38 cellular contexts compared by ENCODE assay signal in the genomic region with DNA sequence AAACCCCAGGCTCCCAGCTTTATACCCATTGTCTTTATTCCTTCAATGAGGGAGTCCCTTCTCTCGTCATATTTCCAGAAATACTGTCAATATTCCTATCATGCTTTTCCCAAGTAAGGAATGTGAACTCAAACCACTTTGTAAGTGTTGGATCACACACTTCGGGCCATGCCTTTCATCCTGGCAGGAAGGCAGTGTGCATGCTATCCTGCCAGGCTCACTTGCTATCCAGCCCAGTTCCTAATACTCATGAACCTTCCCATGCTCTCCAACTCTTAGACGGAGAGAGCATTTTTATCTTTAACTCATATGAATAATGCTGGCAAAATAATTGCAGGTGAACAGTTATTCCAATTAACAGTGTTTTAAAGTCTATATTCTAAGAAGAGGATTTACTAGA.
"Had no signal": no experiment of that assay in that cellular context is flagged by ENCODE, and none has a peak within 500 bp of the region (broad histone marks: within the 10 kb centered on the region; RNA-seq: fewer than 3 reads in every experiment).

No MANE protein-coding gene starts in this region.

- H3K27ac Mint-ChIP-seq: activated naive CD4-positive, alpha-beta T cell treated with anti-CD3 and anti-CD28 coated beads for 36 hours; activated naive CD4-positive, alpha-beta T cell treated with anti-CD3 and anti-CD28 coated beads, Interleukin-2, amount 10 ng/mL, durations not matched to agents 7 days and 5 days; activated naive CD4-positive, alpha-beta T cell treated with anti-CD3 and anti-CD28 coated beads, Interleukin-2, amount 50 U/mL, for 24 hours; activated naive CD4-positive, alpha-beta T cell treated with anti-CD3 and anti-CD28 coated beads, Interleukin-2, amount 50 U/mL, for 72 hours; activated naive CD8-positive, alpha-beta T cell; activated naive CD8-positive, alpha-beta T cell treated with anti-CD3 and anti-CD28 coated beads for 36 hours; activated naive CD8-positive, alpha-beta T cell treated with anti-CD3 and anti-CD28 coated beads, Interleukin-2, amount 10 ng/mL, durations not matched to agents 7 days and 5 days; activated naive CD8-positive, alpha-beta T cell treated with anti-CD3 and anti-CD28 coated beads, Interleukin-2, amount 50 U/mL, for 24 hours; activated T-cell treated with anti-CD3 and anti-CD28 coated beads, Interleukin-2, amount 50 U/mL, for 24 hours; activated T-cell treated with anti-CD3 and anti-CD28 coated beads, Interleukin-2, amount 50 U/mL, for 72 hours; activated T-helper 1 cell treated with anti-CD3 and anti-CD28 coated beads, Interleukin-12 subunit alpha, Interleukin-12 subunit beta, Interleukin-2, Interleukin-4 antibody, amounts not matched to agents 30 ng/mL and 10 ng/mL and 1 ng/mL, durations not matched to agents 14 hours and 24 hours and 36 hours; activated T-helper 17 cell treated with anti-CD3 and anti-CD28 coated beads, Interleukin-2, amount 50 U/mL, for 72 hours; activated T-helper 2 cell treated with anti-CD3 and anti-CD28 coated beads, Interferon-gamma antibody, Interleukin-2, Interleukin-4, amounts not matched to agents 10 μg/mL and 5 μg/mL and 100 μg/mL, durations not matched to agents 14 hours and 24 hours and 36 hours; brain had no signal

- H3K27ac ChIP-seq: adrenal gland, ascending aorta, body of pancreas, brain microvascular endothelial cell, cardiac muscle cell had no signal

- ATAC-seq: activated naive CD4-positive, alpha-beta T cell treated with anti-CD3 and anti-CD28 coated beads, Interleukin-2, amount 50 U/mL, for 72 hours; activated naive CD8-positive, alpha-beta T cell treated with anti-CD3 and anti-CD28 coated beads, Interleukin-2, amount 50 U/mL, for 24 hours; activated T-cell treated with anti-CD3 and anti-CD28 coated beads, Interleukin-2, amount 50 U/mL, for 4 hours; activated T-cell treated with anti-CD3 and anti-CD28 coated beads, Interleukin-2, amount 50 U/mL, for 72 hours; activated T-helper 17 cell treated with anti-CD3 and anti-CD28 coated beads, Interleukin-2, amount 50 U/mL, for 72 hours; body of pancreas had no signal

- H3K4me1 Mint-ChIP-seq: activated naive CD4-positive, alpha-beta T cell treated with anti-CD3 and anti-CD28 coated beads, Interleukin-2, amount 10 ng/mL, durations not matched to agents 7 days and 5 days; activated naive CD4-positive, alpha-beta T cell treated with anti-CD3 and anti-CD28 coated beads, Interleukin-2, amount 50 U/mL, for 24 hours; activated naive CD8-positive, alpha-beta T cell treated with anti-CD3 and anti-CD28 coated beads for 36 hours; activated naive CD8-positive, alpha-beta T cell treated with anti-CD3 and anti-CD28 coated beads, Interleukin-2, amount 10 ng/mL, durations not matched to agents 7 days and 5 days; activated naive CD8-positive, alpha-beta T cell treated with anti-CD3 and anti-CD28 coated beads, Interleukin-2, amount 50 U/mL, for 24 hours; activated T-helper 17 cell treated with anti-CD3 and anti-CD28 coated beads, Interleukin-2, amount 50 U/mL, for 72 hours; brain; central memory CD8-positive, alpha-beta T cell had no signal

- DNase-seq: activated effector memory CD4-positive, alpha-beta T cell treated with anti-CD3 and anti-CD28 coated beads, Interleukin-2, amount 50 U/mL, for 16 hours; activated effector memory CD4-positive, alpha-beta T cell treated with Interleukin-2 at 50 U/mL for 16 hours; activated gamma-delta T cell; activated gamma-delta T cell treated with Interleukin-2 at 50 U/mL for 16 hours; activated naive CD4-positive, alpha-beta T cell; activated naive CD4-positive, alpha-beta T cell treated with anti-CD3 and anti-CD28 coated beads for 36 hours; activated naive CD4-positive, alpha-beta T cell treated with anti-CD3 and anti-CD28 coated beads, Interleukin-2, amount 10 ng/mL, durations not matched to agents 7 days and 5 days; activated naive CD4-positive, alpha-beta T cell treated with anti-CD3 and anti-CD28 coated beads, Interleukin-2, amount 50 U/mL, for 16 hours; activated naive CD4-positive, alpha-beta T cell treated with Interleukin-2 at 50 U/mL for 16 hours; activated naive CD8-positive, alpha-beta T cell treated with anti-CD3 and anti-CD28 coated beads for 36 hours; activated naive CD8-positive, alpha-beta T cell treated with anti-CD3 and anti-CD28 coated beads, Interleukin-2, amount 10 ng/mL, durations not matched to agents 7 days and 5 days; activated naive CD8-positive, alpha-beta T cell treated with anti-CD3 and anti-CD28 coated beads, Interleukin-2, amount 50 U/mL, for 24 hours; activated T-cell treated with anti-CD3 and anti-CD28 coated beads, Interleukin-2, amount 50 U/mL, for 1 hour; activated T-cell treated with anti-CD3 and anti-CD28 coated beads, Interleukin-2, amount 50 U/mL, for 24 hours; activated T-cell treated with anti-CD3 and anti-CD28 coated beads, Interleukin-2, amount 50 U/mL, for 4 hours; activated T-cell treated with anti-CD3 and anti-CD28 coated beads, Interleukin-2, amount 50 U/mL, for 48 hours; activated T-cell treated with anti-CD3 and anti-CD28 coated beads, Interleukin-2, amount 50 U/mL, for 72 hours; adrenal gland; amniotic stem cell; amygdala; anterior cingulate cortex; aorta; body of pancreas; brain microvascular endothelial cell; caudate nucleus; central memory CD4-positive, alpha-beta T cell; cerebellar nuclear complex had no signal

- H3K27me3 ChIP-seq: adrenal gland, ascending aorta, body of pancreas, brain microvascular endothelial cell, breast epithelium, cardiac muscle cell had no signal

- H3K9me3 ChIP-seq: adrenal gland, ascending aorta, body of pancreas, breast epithelium had no signal

- H3K36me3 Mint-ChIP-seq: activated naive CD4-positive, alpha-beta T cell treated with anti-CD3 and anti-CD28 coated beads, Interleukin-2, amount 10 ng/mL, durations not matched to agents 7 days and 5 days; activated naive CD4-positive, alpha-beta T cell treated with anti-CD3 and anti-CD28 coated beads, Interleukin-2, amount 50 U/mL, for 24 hours; activated naive CD4-positive, alpha-beta T cell treated with anti-CD3 and anti-CD28 coated beads, Interleukin-2, amount 50 U/mL, for 72 hours; activated naive CD8-positive, alpha-beta T cell; activated naive CD8-positive, alpha-beta T cell treated with anti-CD3 and anti-CD28 coated beads for 36 hours; activated naive CD8-positive, alpha-beta T cell treated with anti-CD3 and anti-CD28 coated beads, Interleukin-2, amount 10 ng/mL, durations not matched to agents 7 days and 5 days; brain had no signal

- H3K36me3 ChIP-seq: adrenal gland, ascending aorta, brain microvascular endothelial cell, breast epithelium, cardiac muscle cell had no signal

- H3K4me1 ChIP-seq: adrenal gland, ascending aorta, body of pancreas, breast epithelium had no signal

- H3K4me3 Mint-ChIP-seq: activated naive CD4-positive, alpha-beta T cell treated with anti-CD3 and anti-CD28 coated beads for 36 hours; activated naive CD4-positive, alpha-beta T cell treated with anti-CD3 and anti-CD28 coated beads, Interleukin-2, amount 10 ng/mL, durations not matched to agents 7 days and 5 days; activated naive CD4-positive, alpha-beta T cell treated with anti-CD3 and anti-CD28 coated beads, Interleukin-2, amount 50 U/mL, for 24 hours; activated naive CD8-positive, alpha-beta T cell; activated naive CD8-positive, alpha-beta T cell treated with anti-CD3 and anti-CD28 coated beads for 36 hours; activated naive CD8-positive, alpha-beta T cell treated with anti-CD3 and anti-CD28 coated beads, Interleukin-2, amount 10 ng/mL, durations not matched to agents 7 days and 5 days; activated naive CD8-positive, alpha-beta T cell treated with anti-CD3 and anti-CD28 coated beads, Interleukin-2, amount 50 U/mL, for 24 hours; activated T-cell treated with anti-CD3 and anti-CD28 coated beads, Interleukin-2, amount 50 U/mL, for 24 hours; activated T-cell treated with anti-CD3 and anti-CD28 coated beads, Interleukin-2, amount 50 U/mL, for 4 hours; activated T-cell treated with anti-CD3 and anti-CD28 coated beads, Interleukin-2, amount 50 U/mL, for 72 hours; activated T-helper 1 cell treated with anti-CD3 and anti-CD28 coated beads, Interleukin-12 subunit alpha, Interleukin-12 subunit beta, Interleukin-2, Interleukin-4 antibody, amounts not matched to agents 30 ng/mL and 10 ng/mL and 1 ng/mL, durations not matched to agents 14 hours and 24 hours and 36 hours; activated T-helper 17 cell treated with anti-CD3 and anti-CD28 coated beads, Interleukin-2, amount 50 U/mL, for 72 hours; brain; central memory CD8-positive, alpha-beta T cell had no signal

- H3K9me3 Mint-ChIP-seq: activated naive CD4-positive, alpha-beta T cell treated with anti-CD3 and anti-CD28 coated beads for 36 hours; activated naive CD4-positive, alpha-beta T cell treated with anti-CD3 and anti-CD28 coated beads, Interleukin-2, amount 10 ng/mL, durations not matched to agents 7 days and 5 days; activated naive CD4-positive, alpha-beta T cell treated with anti-CD3 and anti-CD28 coated beads, Interleukin-2, amount 50 U/mL, for 24 hours; activated naive CD4-positive, alpha-beta T cell treated with anti-CD3 and anti-CD28 coated beads, Interleukin-2, amount 50 U/mL, for 72 hours; activated naive CD8-positive, alpha-beta T cell treated with anti-CD3 and anti-CD28 coated beads for 36 hours; activated naive CD8-positive, alpha-beta T cell treated with anti-CD3 and anti-CD28 coated beads, Interleukin-2, amount 10 ng/mL, durations not matched to agents 7 days and 5 days; activated naive CD8-positive, alpha-beta T cell treated with anti-CD3 and anti-CD28 coated beads, Interleukin-2, amount 50 U/mL, for 24 hours; activated T-cell treated with anti-CD3 and anti-CD28 coated beads, Interleukin-2, amount 50 U/mL, for 24 hours; activated T-cell treated with anti-CD3 and anti-CD28 coated beads, Interleukin-2, amount 50 U/mL, for 4 hours; activated T-cell treated with anti-CD3 and anti-CD28 coated beads, Interleukin-2, amount 50 U/mL, for 72 hours; activated T-helper 1 cell treated with anti-CD3 and anti-CD28 coated beads, Interleukin-12 subunit alpha, Interleukin-12 subunit beta, Interleukin-2, Interleukin-4 antibody, amounts not matched to agents 30 ng/mL and 10 ng/mL and 1 ng/mL, durations not matched to agents 14 hours and 24 hours and 36 hours; activated T-helper 17 cell treated with anti-CD3 and anti-CD28 coated beads, Interleukin-2, amount 50 U/mL, for 72 hours; activated T-helper 2 cell treated with anti-CD3 and anti-CD28 coated beads, Interferon-gamma antibody, Interleukin-2, Interleukin-4, amounts not matched to agents 10 μg/mL and 5 μg/mL and 100 μg/mL, durations not matched to agents 14 hours and 24 hours and 36 hours; central memory CD8-positive, alpha-beta T cell had no signal

- H3K4me3 ChIP-seq: adrenal gland, ascending aorta, body of pancreas, breast epithelium, cardiac muscle cell had no signal

- H3K27me3 Mint-ChIP-seq: activated naive CD4-positive, alpha-beta T cell treated with anti-CD3 and anti-CD28 coated beads, Interleukin-2, amount 10 ng/mL, durations not matched to agents 7 days and 5 days; activated naive CD4-positive, alpha-beta T cell treated with anti-CD3 and anti-CD28 coated beads, Interleukin-2, amount 50 U/mL, for 24 hours; activated naive CD8-positive, alpha-beta T cell; activated naive CD8-positive, alpha-beta T cell treated with anti-CD3 and anti-CD28 coated beads for 36 hours; activated naive CD8-positive, alpha-beta T cell treated with anti-CD3 and anti-CD28 coated beads, Interleukin-2, amount 50 U/mL, for 24 hours; activated T-cell treated with anti-CD3 and anti-CD28 coated beads, Interleukin-2, amount 50 U/mL, for 24 hours; activated T-helper 17 cell treated with anti-CD3 and anti-CD28 coated beads, Interleukin-2, amount 50 U/mL, for 72 hours; central memory CD8-positive, alpha-beta T cell had no signal
